In genomic region chr9:85212209-85212608, GRCh38 we compare ENCODE assay signal across 14 cellular contexts.
A peak's percentile ranks its signal among the peaks of the same experiment; 100 is the strongest.
DNase-seq lines count a peak whose midpoint lies in the region; TF ChIP-seq lines count a peak whose summit lies in the region.
"Had no signal": no experiment of that assay in that cellular context is flagged by ENCODE, and none has a peak within 500 bp of the region (broad histone marks: within the 10 kb centered on the region; RNA-seq: fewer than 3 reads in every experiment).

No MANE protein-coding gene starts in this region.

- no peak for TF ChIP-seq CTCF in SK-N-SH (IDR thresholded peaks at IDR 0.05)
- no peak for TF ChIP-seq CTCF in fibroblast of pulmonary artery (IDR thresholded peaks at IDR 0.05; ENCODE audit: low read length, missing control alignments)

- H3K4me3 ChIP-seq in GM23248: peak overlapping the region; percentile 46
- no peak overlapping the region for H3K4me3 ChIP-seq in SK-N-SH (ENCODE audit: low read depth in 2 of 2, low read length in 1 of 2)
- H3K4me3 ChIP-seq in fibroblast of pulmonary artery (replicated peaks; ENCODE audit: low read depth, low read length): no peak overlapping the region

- peaks cover 0 to 3% (median 0%) of the 10 kb centered on the region in 3 donors for H3K36me3 Mint-ChIP-seq in immature natural killer cell

- H3K9me3 ChIP-seq in GM23248 (ENCODE audit: low read depth): no peaks in the 10 kb centered on the region
- H3K9me3 ChIP-seq in SK-N-SH: no peaks in the 10 kb centered on the region

- no peak overlapping the region for H3K9ac ChIP-seq in GM23248
- H3K9ac ChIP-seq in SK-N-SH: no peak overlapping the region; the same call in 1 of the 2 replicates
- H3K9ac ChIP-seq: KMS-11 had no signal

- H4K20me1 ChIP-seq in GM23248 (ENCODE audit: insufficient read depth): no peaks in the 10 kb centered on the region
- no peaks in the 10 kb centered on the region for H4K20me1 ChIP-seq in SK-N-SH (ENCODE audit: insufficient read depth)

- in situ Hi-C loops in GM23248 (cut with MboI): no loop called here

- peak; percentile 83 for DNase-seq in GM23248
- DNase-seq in SK-N-SH: no peak
- peak; percentile 30 for DNase-seq in fibroblast of pulmonary artery (ENCODE audit: low read depth)
- peak; percentile 93 for DNase-seq in renal cortical epithelial cell (ENCODE audit: low read depth)
- DNase-seq in NCI-H1694 (lab: John Stamatoyannopoulos, UW): no peak
- no peak for DNase-seq in activated gamma-delta T cell treated with Interleukin-2 at 50 U/mL for 16 hours
- DNase-seq in NCI-H2107 treated with DMSO at 0.1 percent for 48 hours (lab: John Stamatoyannopoulos, UW; ENCODE audit: unreplicated experiment): no peak
- no peak for DNase-seq in immature natural killer cell
- DNase-seq: activated CD4-positive, alpha-beta T cell treated with anti-CD3 and anti-CD28 coated beads for 4 hours; activated T-cell treated with anti-CD3 and anti-CD28 coated beads, Interleukin-2, amount 50 U/mL, for 72 hours; GF-D8; NCI-H2029 had no signal

- no peaks in the 10 kb centered on the region for H3K27me3 ChIP-seq in GM23248 (replicated peaks; ENCODE audit: insufficient read depth)
- H3K27me3 ChIP-seq in SK-N-SH (ENCODE audit: insufficient read depth): no peaks in the 10 kb centered on the region

- H2AFZ ChIP-seq in GM23248 (no peak overlapping the region), SK-N-SH (ENCODE audit: low read depth) (no peak overlapping the region)

- no peaks in the 10 kb centered on the region for H3K79me2 ChIP-seq in GM23248 (ENCODE audit: insufficient read depth)
- H3K79me2 ChIP-seq in SK-N-SH (ENCODE audit: insufficient read depth): no peaks in the 10 kb centered on the region

- no peaks in the 10 kb centered on the region for H3K9me2 ChIP-seq in GM23248 (ENCODE audit: insufficient read depth)
- no peaks in the 10 kb centered on the region for H3K9me2 ChIP-seq in SK-N-SH

- H3K4me1 ChIP-seq in GM23248 (ENCODE audit: insufficient read depth): peaks cover 36% of the 10 kb centered on the region
- 0 out of 4 replicates have a peak, but pooled peaks cover 0 to 3% of the 10 kb centered on the region in 2 experiments for H3K4me1 ChIP-seq in SK-N-SH (ENCODE audit: control insufficient read depth in 1 of 2, insufficient read depth in 2 of 2, low read depth in 1 of 2, low read length in 1 of 2)

- no peak overlapping the region for H3K4me3 Mint-ChIP-seq in immature natural killer cell
- H3K4me3 Mint-ChIP-seq: activated T-cell treated with anti-CD3 and anti-CD28 coated beads, Interleukin-2, amount 50 U/mL, for 72 hours had no signal

- peaks cover 0 to 9% (median 2%) of the 10 kb centered on the region in 3 donors for H3K27me3 Mint-ChIP-seq in immature natural killer cell (ENCODE audit: low read depth in 3 of 3)

- TF ChIP-seq EP300 in SK-N-SH (IDR thresholded peaks at IDR 0.05; ENCODE audit: borderline replicate concordance in 1 of 2, low read depth in 1 of 2, low read length in 1 of 2): no peak

- H3K27ac Mint-ChIP-seq in immature natural killer cell: no peak overlapping the region
- H3K27ac Mint-ChIP-seq: activated T-cell treated with anti-CD3 and anti-CD28 coated beads, Interleukin-2, amount 50 U/mL, for 72 hours had no signal

- CTCF ChIA-PET in SK-N-SH (lab: Yijun Ruan, JAX): no interaction called here

- peak overlapping the region; percentile 76 for H3K4me2 ChIP-seq in GM23248 (ENCODE audit: unreplicated experiment)
- peak overlapping the region; percentile 36; the same call in 1 of the 2 replicates for H3K4me2 ChIP-seq in SK-N-SH
- H3K4me2 ChIP-seq: KMS-11 had no signal

- peaks cover 20% of the 10 kb centered on the region for H3F3A ChIP-seq in GM23248 (ENCODE audit: insufficient read depth)
- H3F3A ChIP-seq in SK-N-SH (replicated peaks; ENCODE audit: insufficient read depth): peaks cover 3% of the 10 kb centered on the region

- TF ChIP-seq RAD21 in SK-N-SH (IDR thresholded peaks at IDR 0.05; ENCODE audit: low read length): no peak

- H3K27ac ChIP-seq in GM23248: peak overlapping the region; percentile 56
- H3K27ac ChIP-seq in SK-N-SH (ENCODE audit: low read depth in 2 of 2, low read length in 1 of 2): peak overlapping the region in 1 of 2 experiments; percentile 68; a peak in 2 of 4 replicates
- H3K27ac ChIP-seq: C4-2B, KMS-11 had no signal

- H3K36me3 ChIP-seq in GM23248 (ENCODE audit: low read depth): no peaks in the 10 kb centered on the region
- H3K36me3 ChIP-seq in SK-N-SH (replicated peaks in 1 of 2; ENCODE audit: control insufficient read depth in 1 of 2, insufficient read depth in 2 of 2, low read length in 1 of 2): no peaks in the 10 kb centered on the region

- POLR2A ChIA-PET in SK-N-SH (lab: Yijun Ruan, JAX): no interaction called here

- 1 to 2% methylated on average over 4 of the region's 4 CpGs for WGBS in GM23248 (ENCODE audit: low coverage in 1 of 2, low lambda C conversion rate in 2 of 2, missing lambda C conversion rate in 2 of 2), 2 experiments
- WGBS in SK-N-SH (ENCODE audit: low lambda C conversion rate): 5% methylated on average over 4 of the region's 4 CpGs

- H3K9me3 Mint-ChIP-seq in immature natural killer cell: peaks cover 0 to 4% (median 0%) of the 10 kb centered on the region in 6 donors

- no peaks in the 10 kb centered on the region for H3K4me1 Mint-ChIP-seq in immature natural killer cell

TF ChIP-seq in SK-N-SH, 30 proteins besides CTCF, POLR2A, EP300 and RAD21:
- TF ChIP-seq FOSL2 (IDR thresholded peaks at IDR 0.05; ENCODE audit: borderline replicate concordance, low read depth): no peak; the same call in 1 of the 2 replicates

Comparison
In these comparisons a context has a peak if more than half of its experiments do, and no peak if none do; other contexts are left out.
1. DNase-seq: peak in GM23248 (single experiment), fibroblast of pulmonary artery (single experiment) and renal cortical epithelial cell (single experiment); none in SK-N-SH (single experiment), NCI-H1694 (single experiment), activated gamma-delta T cell treated with Interleukin-2 at 50 U/mL for 16 hours (single experiment), NCI-H2107 treated with DMSO at 0.1 percent for 48 hours (single experiment) and immature natural killer cell (0 of 3).